Comparison of ENCODE assay signal across 27 cellular contexts in the genomic region with DNA sequence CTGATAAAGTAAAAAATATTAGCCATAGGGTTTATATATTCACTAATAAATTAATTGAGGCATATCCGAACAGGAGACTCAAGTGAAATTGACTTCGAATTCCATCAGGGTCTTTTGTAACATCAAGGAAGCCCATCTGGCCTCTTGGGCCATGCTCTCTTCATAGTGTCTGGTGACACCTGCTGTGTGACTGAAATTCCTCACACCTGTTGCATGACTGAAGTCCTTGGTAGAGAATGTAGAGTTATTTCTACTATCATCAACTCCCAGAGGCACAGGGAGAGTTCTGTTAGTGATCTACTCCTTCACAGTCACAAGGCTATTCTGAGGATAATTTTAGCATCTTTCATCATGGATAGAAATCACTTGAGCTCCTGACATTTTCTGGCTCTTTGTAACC.
"Had no signal": no experiment of that assay in that cellular context is flagged by ENCODE, and none has a peak within 500 bp of the region (broad histone marks: within the 10 kb centered on the region; RNA-seq: fewer than 3 reads in every experiment).

No MANE protein-coding gene starts in this region.

- FAIRE-seq: colon had no signal

- H3K36me3 Mint-ChIP-seq: activated naive CD8-positive, alpha-beta T cell had no signal

- H3K27me3 ChIP-seq: adrenal gland, body of pancreas, esophagus squamous epithelium, gastroesophageal sphincter, heart right ventricle had no signal

- H3K27ac ChIP-seq: adrenal gland, body of pancreas, esophagus squamous epithelium, gastroesophageal sphincter, heart right ventricle had no signal

- H3K4me3 ChIP-seq: adrenal gland, body of pancreas, esophagus squamous epithelium, gastroesophageal sphincter, heart right ventricle had no signal

- H3K4me1 Mint-ChIP-seq: activated CD4-positive, alpha-beta memory T cell treated with anti-CD3 and anti-CD28 coated beads, Interleukin-2, amount 10 ng/mL, durations not matched to agents 7 days and 5 days; activated CD4-positive, alpha-beta T cell treated with anti-CD3 and anti-CD28 coated beads, Interleukin-2, amount 10 ng/mL, durations not matched to agents 7 days and 5 days had no signal

- H3K4me1 ChIP-seq: adrenal gland, body of pancreas, gastroesophageal sphincter, heart right ventricle had no signal

- H3K27ac Mint-ChIP-seq: activated CD4-positive, alpha-beta memory T cell treated with anti-CD3 and anti-CD28 coated beads, Interleukin-2, amount 10 ng/mL, durations not matched to agents 7 days and 5 days; activated CD4-positive, alpha-beta T cell treated with anti-CD3 and anti-CD28 coated beads, Interleukin-2, amount 10 ng/mL, durations not matched to agents 7 days and 5 days; activated naive CD8-positive, alpha-beta T cell; activated T-cell treated with anti-CD3 and anti-CD28 coated beads, Interleukin-2, amount 50 U/mL, for 24 hours; activated T-cell treated with anti-CD3 and anti-CD28 coated beads, Interleukin-2, amount 50 U/mL, for 72 hours; effector memory CD8-positive, alpha-beta T cell had no signal

- H3K27me3 Mint-ChIP-seq: activated CD4-positive, alpha-beta memory T cell treated with anti-CD3 and anti-CD28 coated beads, Interleukin-2, amount 10 ng/mL, durations not matched to agents 7 days and 5 days; activated CD4-positive, alpha-beta T cell treated with anti-CD3 and anti-CD28 coated beads, Interleukin-2, amount 10 ng/mL, durations not matched to agents 7 days and 5 days; effector memory CD8-positive, alpha-beta T cell had no signal

- ATAC-seq: activated T-cell treated with anti-CD3 and anti-CD28 coated beads, Interleukin-2, amount 50 U/mL, for 72 hours; body of pancreas; effector memory CD8-positive, alpha-beta T cell; gastroesophageal sphincter; heart right ventricle had no signal

- H3K9me3 Mint-ChIP-seq: activated CD4-positive, alpha-beta memory T cell treated with anti-CD3 and anti-CD28 coated beads, Interleukin-2, amount 10 ng/mL, durations not matched to agents 7 days and 5 days; activated CD4-positive, alpha-beta T cell treated with anti-CD3 and anti-CD28 coated beads, Interleukin-2, amount 10 ng/mL, durations not matched to agents 7 days and 5 days; activated T-cell treated with anti-CD3 and anti-CD28 coated beads, Interleukin-2, amount 50 U/mL, for 24 hours; activated T-cell treated with anti-CD3 and anti-CD28 coated beads, Interleukin-2, amount 50 U/mL, for 72 hours had no signal

- H3K36me3 ChIP-seq: adrenal gland, esophagus squamous epithelium, gastroesophageal sphincter, heart right ventricle had no signal

- H3K9me3 ChIP-seq: adrenal gland, body of pancreas, esophagus squamous epithelium, gastroesophageal sphincter, heart right ventricle had no signal

- DNase-seq: activated CD4-positive, alpha-beta memory T cell treated with anti-CD3 and anti-CD28 coated beads, Interleukin-2, amount 10 ng/mL, durations not matched to agents 7 days and 5 days; activated CD4-positive, alpha-beta T cell treated with anti-CD3 and anti-CD28 coated beads for 1 hour; activated CD4-positive, alpha-beta T cell treated with anti-CD3 and anti-CD28 coated beads for 4 hours; activated CD4-positive, alpha-beta T cell treated with anti-CD3 and anti-CD28 coated beads, Interleukin-2, amount 10 ng/mL, durations not matched to agents 7 days and 5 days; activated CD4-positive, alpha-beta T cell treated with anti-CD3 and anti-CD28 coated beads, Interleukin-2, amount 50 U/mL, for 4 hours; activated CD8-positive, alpha-beta memory T cell treated with anti-CD3 and anti-CD28 coated beads, Interleukin-2, amount 50 U/mL, for 48 hours; activated gamma-delta T cell; activated naive CD4-positive, alpha-beta T cell treated with anti-CD3 and anti-CD28 coated beads, Interleukin-2, amount 50 U/mL, for 16 hours; activated naive CD4-positive, alpha-beta T cell treated with Interleukin-2 at 50 U/mL for 16 hours; activated T-cell treated with anti-CD3 and anti-CD28 coated beads for 4 hours; activated T-cell treated with anti-CD3 and anti-CD28 coated beads, Interleukin-2, amount 50 U/mL, for 24 hours; activated T-cell treated with anti-CD3 and anti-CD28 coated beads, Interleukin-2, amount 50 U/mL, for 72 hours; adrenal gland; amygdala; aorta; body of pancreas; cortex of kidney; dermis blood vessel endothelial cell; effector CD4-positive, alpha-beta T cell; effector memory CD8-positive, alpha-beta T cell; esophagus squamous epithelium; foreskin melanocyte; heart right ventricle; T-helper 2 cell had no signal

- H3K4me3 Mint-ChIP-seq: activated CD4-positive, alpha-beta memory T cell treated with anti-CD3 and anti-CD28 coated beads, Interleukin-2, amount 10 ng/mL, durations not matched to agents 7 days and 5 days; activated CD4-positive, alpha-beta T cell treated with anti-CD3 and anti-CD28 coated beads, Interleukin-2, amount 10 ng/mL, durations not matched to agents 7 days and 5 days; activated naive CD8-positive, alpha-beta T cell; activated T-cell treated with anti-CD3 and anti-CD28 coated beads, Interleukin-2, amount 50 U/mL, for 24 hours; activated T-cell treated with anti-CD3 and anti-CD28 coated beads, Interleukin-2, amount 50 U/mL, for 72 hours; effector memory CD8-positive, alpha-beta T cell had no signal
